ENCODE assay signal across 9 cellular contexts in genomic region chr21:44920694-44921604, GRCh38. TPM values are rescaled to one million over a fixed set of nuclear protein-coding genes. Genes with fewer than 3 reads are reported as not detected.
A peak's percentile ranks its signal among the peaks of the same experiment; 100 is the strongest.
DNase-seq lines count a peak whose midpoint lies in the region; ATAC-seq and TF ChIP-seq lines count a peak whose summit lies in the region.
"Had no signal": no experiment of that assay in that cellular context is flagged by ENCODE, and none has a peak within 500 bp of the region (broad histone marks: within the 10 kb centered on the region; RNA-seq: fewer than 3 reads in every experiment).

ITGB2 (minus strand) TSS chr21:44920899; CDS start chr21:44910782, 10,117 bp downstream.

- H3K79me2 ChIP-seq in SK-N-SH (ENCODE audit: insufficient read depth), result no peaks in the 10 kb centered on the region

- no peaks in the 10 kb centered on the region for H4K20me1 ChIP-seq in SK-N-SH (ENCODE audit: insufficient read depth)

- no peaks in the 10 kb centered on the region for H3K9me2 ChIP-seq in SK-N-SH

- H3K4me3 ChIP-seq in tibial nerve (peak within 1 kb of the TSS; percentile 11 to 46 (median 28)), SK-N-SH (ENCODE audit: low read depth in 2 of 2, low read length in 1 of 2) (no peak within 1 kb of the TSS)

- no peak within 1 kb of the TSS for H3K9ac ChIP-seq in SK-N-SH

- peak; percentile 75 to 82 for ATAC-seq in activated naive CD4-positive, alpha-beta T cell treated with anti-CD3 and anti-CD28 coated beads, Interleukin-2, amount 50 U/mL, for 72 hours

- H3K27me3 ChIP-seq in tibial nerve, result peaks cover 0 to 39% of the 10 kb centered on the region in 2 donors
- peaks cover 31% of the 10 kb centered on the region; the same call in 1 of the 2 replicates for H3K27me3 ChIP-seq in SK-N-SH (ENCODE audit: insufficient read depth)

- peaks cover 0 to 16% (median 9%) of the 10 kb centered on the region in 4 donors for H3K4me1 ChIP-seq in tibial nerve
- H3K4me1 ChIP-seq in SK-N-SH (ENCODE audit: control insufficient read depth in 1 of 2, insufficient read depth in 2 of 2, low read depth in 1 of 2, low read length in 1 of 2), result no peaks in the 10 kb centered on the region; a peak in 1 of 4 replicates

- CTCF ChIA-PET in SK-N-SH (lab: Yijun Ruan, JAX), result interaction anchor here (1.5 kb wide), 1 partner anchor 12 kb away, joined by 5 read pairs; no protein-coding TSS in a partner anchor

- TF ChIP-seq CTCF in tibial nerve (IDR thresholded peaks at IDR 0.05), result no peak
- no peak for TF ChIP-seq CTCF in SK-N-SH (IDR thresholded peaks at IDR 0.05)

- no peak within 1 kb of the TSS for H3K4me2 ChIP-seq in SK-N-SH

- no peaks in the 10 kb centered on the region for H3K36me3 ChIP-seq in tibial nerve
- H3K36me3 ChIP-seq in SK-N-SH (replicated peaks in 1 of 2; ENCODE audit: control insufficient read depth in 1 of 2, insufficient read depth in 2 of 2, low read length in 1 of 2), result no peaks in the 10 kb centered on the region

- DNase-seq in activated CD4-positive, alpha-beta T cell treated with anti-CD3 and anti-CD28 coated beads for 48 hours, result peak; percentile 80
- no peak for DNase-seq in activated CD4-positive, alpha-beta T cell treated with anti-CD3 and anti-CD28 coated beads for 1 hour
- DNase-seq in NOMO-1 treated with dmso at 0.1 percent for 144 hours (lab: John Stamatoyannopoulos, UW; ENCODE audit: unreplicated experiment) (peak; percentile 77), mucosa of gallbladder (ENCODE audit: low spot score) (no peak), tibial nerve (ENCODE audit: low spot score in 2 of 2) (no peak), DMS53 (lab: John Stamatoyannopoulos, UW) (no peak), SK-N-SH (no peak)
- DNase-seq in activated naive CD4-positive, alpha-beta T cell treated with anti-CD3 and anti-CD28 coated beads, Interleukin-2, amount 50 U/mL, for 72 hours (ENCODE audit: low spot score in 2 of 2), result peak in 1 of 2 donors; percentile 57

- TF ChIP-seq POLR2A in tibial nerve (IDR thresholded peaks at IDR 0.05), result no peak

- H2AFZ ChIP-seq in SK-N-SH (ENCODE audit: low read depth), result no peak within 1 kb of the TSS

- TF ChIP-seq EP300 in tibial nerve (IDR thresholded peaks at IDR 0.05) (peak in 1 of 2 donors; percentile 24), SK-N-SH (IDR thresholded peaks at IDR 0.05; ENCODE audit: borderline replicate concordance in 1 of 2, low read depth in 1 of 2, low read length in 1 of 2) (no peak)

- no peaks in the 10 kb centered on the region for H3K9me3 ChIP-seq in tibial nerve
- H3K9me3 ChIP-seq in SK-N-SH, result no peaks in the 10 kb centered on the region

- peak within 1 kb of the TSS in 1 of 4 donors; percentile 37 for H3K27ac ChIP-seq in tibial nerve
- no peak within 1 kb of the TSS for H3K27ac ChIP-seq in SK-N-SH (ENCODE audit: low read depth in 2 of 2, low read length in 1 of 2)

- no peaks in the 10 kb centered on the region for H3K9me3 Mint-ChIP-seq in activated naive CD4-positive, alpha-beta T cell treated with anti-CD3 and anti-CD28 coated beads, Interleukin-2, amount 50 U/mL, for 72 hours

- H3K27ac Mint-ChIP-seq in activated naive CD4-positive, alpha-beta T cell treated with anti-CD3 and anti-CD28 coated beads, Interleukin-2, amount 50 U/mL, for 72 hours, result peak within 1 kb of the TSS; percentile 93 to 94
- H3K27ac Mint-ChIP-seq: nephron had no signal

- peaks cover 22 to 31% of the 10 kb centered on the region in 2 donors for H3K36me3 Mint-ChIP-seq in activated naive CD4-positive, alpha-beta T cell treated with anti-CD3 and anti-CD28 coated beads, Interleukin-2, amount 50 U/mL, for 72 hours

- peaks cover 4% of the 10 kb centered on the region for H3F3A ChIP-seq in SK-N-SH (replicated peaks; ENCODE audit: insufficient read depth)

- POLR2A ChIA-PET in SK-N-SH (lab: Yijun Ruan, JAX), result no interaction called here

- no peak for TF ChIP-seq RAD21 in SK-N-SH (IDR thresholded peaks at IDR 0.05; ENCODE audit: low read length)

- WGBS in tibial nerve, 2 donors, result 50 to 54% methylated on average over 28 to 29 of the region's 29 CpGs
- WGBS in SK-N-SH (ENCODE audit: low lambda C conversion rate), result 74% methylated on average over 19 of the region's 29 CpGs

TF ChIP-seq in SK-N-SH, 30 proteins besides CTCF, POLR2A, EP300 and RAD21:
- TF ChIP-seq POLR2AphosphoS5 (IDR thresholded peaks at IDR 0.05; ENCODE audit: low read depth, low read length) (no peak), TEAD4 (IDR thresholded peaks at IDR 0.05; ENCODE audit: borderline replicate concordance, insufficient read depth) (no peak), CHD2 (IDR thresholded peaks at IDR 0.05; ENCODE audit: low read length, partially characterized antibody) (no peak), JUND (IDR thresholded peaks at IDR 0.05) (no peak), RFX5 (IDR thresholded peaks at IDR 0.05; ENCODE audit: low read length) (no peak), REST (IDR thresholded peaks at IDR 0.05; ENCODE audit: low read depth, low read length) (no peak), IRF3 (IDR thresholded peaks at IDR 0.05; ENCODE audit: low read depth, low read length) (no peak), SMC3 (IDR thresholded peaks at IDR 0.05; ENCODE audit: low read depth, low read length) (no peak), MAX (IDR thresholded peaks at IDR 0.05; ENCODE audit: low read depth) (no peak), RXRA (IDR thresholded peaks at IDR 0.05; ENCODE audit: borderline replicate concordance, low read depth) (no peak), MXI1 (IDR thresholded peaks at IDR 0.05; ENCODE audit: low read depth, low read length) (no peak), ZBTB33 (IDR thresholded peaks at IDR 0.05; ENCODE audit: borderline replicate concordance, low read depth) (no peak), USF1 (IDR thresholded peaks at IDR 0.05; ENCODE audit: borderline replicate concordance, low read depth) (no peak)

RNA-seq across cellular contexts. Expression of gene ITGB2, which starts in this region (rescaled TPM):
- total RNA-seq in activated naive CD4-positive, alpha-beta T cell treated with anti-CD3 and anti-CD28 coated beads, Interleukin-2, amount 50 U/mL, for 72 hours, result 100 to 1,000 TPM; 151 to 272 TPM
- total RNA-seq in mucosa of gallbladder, result 84.5 TPM
- 10 to 100 TPM; 32.7 to 87.3 (median 56.2) TPM for total RNA-seq in tibial nerve
- 0.67 and 0.77 TPM in 2 replicates for polyA plus RNA-seq in SK-N-SH (2012; rRNA removed)
- polyA plus RNA-seq in SK-N-SH (2012; cell fraction: cytosol; rRNA removed), result 0.32 and 0.75 TPM in 2 replicates
- polyA plus RNA-seq in SK-N-SH (2012; cell fraction: nucleus; rRNA removed), result 2.0 TPM in 2 replicates

Comparison
In these comparisons a context has a peak if more than half of its experiments do, and no peak if none do; other contexts are left out.
1. DNase-seq: peak in activated CD4-positive, alpha-beta T cell treated with anti-CD3 and anti-CD28 coated beads for 48 hours (single experiment) and NOMO-1 treated with dmso at 0.1 percent for 144 hours (single experiment); none in activated CD4-positive, alpha-beta T cell treated with anti-CD3 and anti-CD28 coated beads for 1 hour (single experiment), mucosa of gallbladder (single experiment), tibial nerve (0 of 2), DMS53 (single experiment) and SK-N-SH (single experiment).
2. H3K4me3 ChIP-seq: peak in tibial nerve (4 of 4); none in SK-N-SH (0 of 2).